29 cellular contexts compared by ENCODE assay signal in genomic region chrX:37679230-37679629, GRCh38. TPM values are rescaled to one million over a fixed set of nuclear protein-coding genes. Genes with fewer than 3 reads are reported as not detected.
"Had no signal": no experiment of that assay in that cellular context is flagged by ENCODE, and none has a peak within 500 bp of the region (broad histone marks: within the 10 kb centered on the region; RNA-seq: fewer than 3 reads in every experiment).

No MANE protein-coding gene starts in this region.

- ATAC-seq: activated CD4-positive, alpha-beta T cell treated with anti-CD3 and anti-CD28 coated beads for 36 hours; activated CD8-positive, alpha-beta T cell treated with anti-CD3 and anti-CD28 coated beads, Interleukin-2, amount 10 ng/mL, durations not matched to agents 7 days and 5 days; Panc1 had no signal

- H3K27me3 Mint-ChIP-seq: activated CD4-positive, alpha-beta T cell treated with anti-CD3 and anti-CD28 coated beads for 36 hours; activated CD4-positive, alpha-beta T cell treated with anti-CD3 and anti-CD28 coated beads, Interleukin-2, amount 10 ng/mL, durations not matched to agents 7 days and 5 days; central memory CD8-positive, alpha-beta T cell had no signal

- H3K36me3 Mint-ChIP-seq: activated naive CD4-positive, alpha-beta T cell treated with anti-CD3 and anti-CD28 coated beads, Interleukin-2, amount 50 U/mL, for 24 hours had no signal

- H3K36me3 ChIP-seq: adrenal gland, brain microvascular endothelial cell, cardiac muscle cell, SJCRH30 had no signal

- H3K27me3 ChIP-seq: brain microvascular endothelial cell, cardiac muscle cell, SJCRH30 had no signal

- H3K4me3 ChIP-seq: adrenal gland, cardiac muscle cell, K562, SJCRH30, SK-N-MC had no signal

- H3K27ac Mint-ChIP-seq: activated CD4-positive, alpha-beta T cell treated with anti-CD3 and anti-CD28 coated beads for 36 hours; activated CD4-positive, alpha-beta T cell treated with anti-CD3 and anti-CD28 coated beads, Interleukin-2, amount 10 ng/mL, durations not matched to agents 7 days and 5 days; activated CD8-positive, alpha-beta T cell treated with anti-CD3 and anti-CD28 coated beads, Interleukin-2, amount 10 ng/mL, durations not matched to agents 7 days and 5 days; activated naive CD4-positive, alpha-beta T cell treated with anti-CD3 and anti-CD28 coated beads, Interleukin-2, amount 50 U/mL, for 24 hours; activated T-cell treated with anti-CD3 and anti-CD28 coated beads, Interleukin-2, amount 50 U/mL, for 24 hours; activated T-helper 2 cell treated with anti-CD3 and anti-CD28 coated beads, Interferon-gamma antibody, Interleukin-2, Interleukin-4, amounts not matched to agents 10 μg/mL and 5 μg/mL and 100 μg/mL, durations not matched to agents 14 hours and 24 hours and 36 hours had no signal

- DNase-seq: activated CD4-positive, alpha-beta T cell treated with anti-CD3 and anti-CD28 coated beads for 36 hours; activated CD4-positive, alpha-beta T cell treated with anti-CD3 and anti-CD28 coated beads, Interleukin-2, amount 10 ng/mL, durations not matched to agents 7 days and 5 days; activated CD4-positive, alpha-beta T cell treated with anti-CD3 and anti-CD28 coated beads, Interleukin-2, amount 50 U/mL, for 48 hours; activated CD8-positive, alpha-beta T cell treated with anti-CD3 and anti-CD28 coated beads, Interleukin-2, amount 10 ng/mL, durations not matched to agents 7 days and 5 days; activated gamma-delta T cell; activated naive CD4-positive, alpha-beta T cell treated with Interleukin-2 at 50 U/mL for 16 hours; activated T-cell treated with anti-CD3 and anti-CD28 coated beads, Interleukin-2, amount 50 U/mL, for 24 hours; adrenal gland; brain microvascular endothelial cell; NCI-H1105; NCI-H1417 treated with DMSO at 0.1 percent for 48 hours; NCI-H187 treated with DMSO at 0.1 percent for 48 hours; NCI-H2081; NCI-H2171 treated with DMSO at 0.1 percent for 48 hours; NCI-H2227 treated with DMSO at 0.1 percent for 48 hours; NCI-H446 treated with DMSO at 0.1 percent for 48 hours; NCI-H524; NCI-H748 treated with DMSO at 0.1 percent for 48 hours; NK-92 treated with Interleukin-12 subunit alpha and Interleukin-12 subunit beta, amount 100 ng/mL, for 24 hours; SHP77; SJCRH30; T1000 had no signal

- H3K27ac ChIP-seq: adrenal gland, brain microvascular endothelial cell, SJCRH30, SK-N-MC had no signal

- H3K4me1 Mint-ChIP-seq: activated CD4-positive, alpha-beta T cell treated with anti-CD3 and anti-CD28 coated beads for 36 hours; activated CD4-positive, alpha-beta T cell treated with anti-CD3 and anti-CD28 coated beads, Interleukin-2, amount 10 ng/mL, durations not matched to agents 7 days and 5 days; activated naive CD4-positive, alpha-beta T cell treated with anti-CD3 and anti-CD28 coated beads, Interleukin-2, amount 50 U/mL, for 24 hours; central memory CD8-positive, alpha-beta T cell had no signal

- H3K4me3 Mint-ChIP-seq: activated CD4-positive, alpha-beta T cell treated with anti-CD3 and anti-CD28 coated beads for 36 hours; activated CD4-positive, alpha-beta T cell treated with anti-CD3 and anti-CD28 coated beads, Interleukin-2, amount 10 ng/mL, durations not matched to agents 7 days and 5 days; activated CD8-positive, alpha-beta T cell treated with anti-CD3 and anti-CD28 coated beads, Interleukin-2, amount 10 ng/mL, durations not matched to agents 7 days and 5 days; activated naive CD4-positive, alpha-beta T cell treated with anti-CD3 and anti-CD28 coated beads, Interleukin-2, amount 50 U/mL, for 24 hours; activated T-cell treated with anti-CD3 and anti-CD28 coated beads, Interleukin-2, amount 50 U/mL, for 24 hours; central memory CD8-positive, alpha-beta T cell had no signal

- H3K4me1 ChIP-seq: SJCRH30 had no signal

- H3K9me3 ChIP-seq: adrenal gland, SJCRH30 had no signal

- H3K9me3 Mint-ChIP-seq: activated CD4-positive, alpha-beta T cell treated with anti-CD3 and anti-CD28 coated beads, Interleukin-2, amount 10 ng/mL, durations not matched to agents 7 days and 5 days; activated naive CD4-positive, alpha-beta T cell treated with anti-CD3 and anti-CD28 coated beads, Interleukin-2, amount 50 U/mL, for 24 hours; activated T-cell treated with anti-CD3 and anti-CD28 coated beads, Interleukin-2, amount 50 U/mL, for 24 hours; activated T-helper 2 cell treated with anti-CD3 and anti-CD28 coated beads, Interferon-gamma antibody, Interleukin-2, Interleukin-4, amounts not matched to agents 10 μg/mL and 5 μg/mL and 100 μg/mL, durations not matched to agents 14 hours and 24 hours and 36 hours; central memory CD8-positive, alpha-beta T cell had no signal

RNA-seq across cellular contexts. Expression of gene XK, which starts 6.4 kb away (rescaled TPM):
- total RNA-seq: activated CD8-positive, alpha-beta T cell treated with anti-CD3 and anti-CD28 coated beads, Interleukin-2, amount 10 ng/mL, durations not matched to agents 7 days and 5 days; SJCRH30 had no signal
